In genomic region chr6:104957301-104958177, GRCh38 we compare ENCODE assay signal across 1 cellular context.
A peak's percentile ranks its signal among the peaks of the same experiment; 100 is the strongest.
TF ChIP-seq lines count a peak whose summit lies in the region.

No MANE protein-coding gene starts in this region.

TF ChIP-seq in HEK293, 187 proteins besides CTCF, POLR2A, EP300 and RAD21 (continued from another document):
- TF ChIP-seq ZBTB26 (tag by site-specific recombination; optimal IDR thresholded peaks at IDR 0.05): peak; percentile 16
- peak; percentile 61 for TF ChIP-seq ZBTB44 (tag by site-specific recombination; IDR thresholded peaks at IDR 0.05)
- TF ChIP-seq ZSCAN30 (tag by site-specific recombination; IDR thresholded peaks at IDR 0.05): peak; percentile 17; the same call in 1 of the 2 replicates
- no peak for TF ChIP-seq PBX3 (CRISPR knock-in tag; IDR thresholded peaks at IDR 0.05)
- TF ChIP-seq ZNF341 (tag by site-specific recombination; IDR thresholded peaks at IDR 0.05; ENCODE audit: low read depth): peak; percentile 64; the same call in 1 of the 2 replicates
TF ChIP-seq in HEK293: peak in this region for 21.
